ENCODE assay signal across 18 cellular contexts in the genomic region with DNA sequence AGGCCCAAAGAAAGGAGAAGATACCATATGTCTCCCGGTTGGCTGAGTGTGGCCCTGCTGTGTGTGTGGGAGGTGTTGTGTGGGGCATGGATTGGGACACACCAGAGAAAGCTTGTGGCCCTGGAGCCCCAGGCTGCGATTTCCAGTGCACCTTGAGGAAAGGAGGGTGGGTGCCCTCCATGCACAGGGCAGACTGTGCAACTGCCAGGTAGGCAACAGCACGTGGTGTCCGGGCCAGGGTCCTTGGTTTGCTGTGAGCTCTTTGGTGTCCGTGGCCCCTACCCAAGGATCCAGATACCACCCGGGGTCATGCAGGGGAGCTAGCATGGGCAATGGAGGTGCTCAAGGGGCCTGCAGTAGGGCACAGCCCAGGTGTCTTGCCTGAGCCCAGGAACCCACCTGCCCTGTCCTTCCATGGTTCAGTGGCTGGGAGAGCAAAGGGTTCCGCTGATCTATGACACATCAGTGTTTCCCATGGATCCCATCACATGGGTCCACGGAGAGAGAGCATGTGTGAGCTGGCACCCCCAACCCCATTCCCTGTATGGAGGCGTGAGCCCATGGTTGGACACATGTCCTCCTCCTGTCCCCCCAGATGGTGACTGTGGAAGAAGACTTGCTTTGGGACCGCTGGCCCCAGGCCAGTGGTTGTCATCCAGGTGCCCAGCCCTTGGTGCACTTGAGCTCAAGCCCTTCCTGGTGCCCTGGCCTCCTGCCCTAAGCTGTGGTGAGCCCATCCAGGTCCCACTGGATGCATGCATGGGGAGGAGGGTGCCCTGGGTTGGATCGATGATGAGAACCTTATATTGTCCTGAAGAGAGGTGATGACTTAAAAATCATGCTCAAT.
DNase-seq lines count a peak whose midpoint lies in the region; ATAC-seq and TF ChIP-seq lines count a peak whose summit lies in the region.
"Had no signal": no experiment of that assay in that cellular context is flagged by ENCODE, and none has a peak within 500 bp of the region (broad histone marks: within the 10 kb centered on the region; RNA-seq: fewer than 3 reads in every experiment).

No MANE protein-coding gene starts in this region.

- no peak for TF ChIP-seq CTCF in CD14-positive monocyte (IDR thresholded peaks at IDR 0.05)
- TF ChIP-seq CTCF in WERI-Rb-1 (IDR thresholded peaks at IDR 0.05; ENCODE audit: low read depth, low read length), result no peak
- no peak for TF ChIP-seq CTCF in ovary (IDR thresholded peaks at IDR 0.05)

- no peak for TF ChIP-seq EP300 in ovary (IDR thresholded peaks at IDR 0.05)

- H3K4me3 ChIP-seq in WERI-Rb-1 (ENCODE audit: low read depth, low read length), result no peak overlapping the region
- no peak overlapping the region for H3K4me3 ChIP-seq in ovary

- no peak overlapping the region for H3K27ac Mint-ChIP-seq in CD14-positive monocyte
- H3K27ac Mint-ChIP-seq: activated naive CD4-positive, alpha-beta T cell treated with anti-CD3 and anti-CD28 coated beads, Interleukin-2, amount 50 U/mL, for 24 hours had no signal

- no peaks in the 10 kb centered on the region for H3K4me1 Mint-ChIP-seq in CD14-positive monocyte
- H3K4me1 Mint-ChIP-seq: activated naive CD4-positive, alpha-beta T cell treated with anti-CD3 and anti-CD28 coated beads, Interleukin-2, amount 50 U/mL, for 24 hours had no signal

- no peak for TF ChIP-seq POLR2A in ovary (IDR thresholded peaks at IDR 0.05)

- H3K36me3 ChIP-seq in WERI-Rb-1 (no peaks in the 10 kb centered on the region), ovary (no peaks in the 10 kb centered on the region)

- peak; percentile 30 for DNase-seq in CD14-positive monocyte (ENCODE audit: low spot score)
- DNase-seq in WERI-Rb-1, result peak; percentile 3
- DNase-seq in cardiac septum (ENCODE audit: low spot score), result peak; percentile 53
- DNase-seq in ovary, result peak in 4 of 5 donors; percentile 1 to 14 (median 10)
- no peak for DNase-seq in activated CD4-positive, alpha-beta T cell treated with anti-CD3 and anti-CD28 coated beads for 4 hours
- no peak for DNase-seq in DMS153 treated with DMSO at 0.1 percent for 48 hours (lab: John Stamatoyannopoulos, UW; ENCODE audit: unreplicated experiment)
- DNase-seq: activated CD4-positive, alpha-beta T cell treated with anti-CD3 and anti-CD28 coated beads, Interleukin-2, amount 50 U/mL, for 1 hour; DMS79; hippocampal formation; mesendoderm; NCI-H1436 treated with DMSO at 0.1 percent for 48 hours; NCI-H510A treated with DMSO at 0.1 percent for 48 hours had no signal

- H3K9me3 ChIP-seq in WERI-Rb-1 (ENCODE audit: severe bottlenecking) (peaks cover 25% of the 10 kb centered on the region), ovary (peaks cover 0 to 4% of the 10 kb centered on the region in 2 donors)

- H3K27me3 Mint-ChIP-seq in CD14-positive monocyte (ENCODE audit: low read depth in 3 of 3), result peaks cover 0 to 5% (median 1%) of the 10 kb centered on the region in 3 donors
- H3K27me3 Mint-ChIP-seq: activated naive CD4-positive, alpha-beta T cell treated with anti-CD3 and anti-CD28 coated beads, Interleukin-2, amount 50 U/mL, for 24 hours had no signal

- no peak overlapping the region for H3K4me3 Mint-ChIP-seq in CD14-positive monocyte
- H3K4me3 Mint-ChIP-seq: activated naive CD4-positive, alpha-beta T cell treated with anti-CD3 and anti-CD28 coated beads, Interleukin-2, amount 50 U/mL, for 24 hours had no signal

- H3K27ac ChIP-seq in WERI-Rb-1, result no peak overlapping the region
- H3K27ac ChIP-seq in ovary, result no peak overlapping the region
- H3K27ac ChIP-seq: KMS-11, parathyroid adenoma had no signal

- H3K27me3 ChIP-seq in WERI-Rb-1 (ENCODE audit: insufficient read depth, low read depth, severe bottlenecking) (peaks cover 56% of the 10 kb centered on the region), ovary (no peaks in the 10 kb centered on the region)

- H3K4me1 ChIP-seq in ovary (ENCODE audit: insufficient read depth), result no peaks in the 10 kb centered on the region
- H3K4me1 ChIP-seq: parathyroid adenoma had no signal

- peaks cover 50 to 100% (median 96%) of the 10 kb centered on the region in 7 donors for H3K9me3 Mint-ChIP-seq in CD14-positive monocyte

- 81 to 82% (median 81%) methylated on average over 11 of the region's 11 CpGs for WGBS in ovary, 3 donors

- intact Hi-C loops in CD14-positive monocyte (cut with micrococcal nuclease) (no loop called here), cardiac septum (cut with DNase I) (no loop called here), ovary (cut with DNase I) (no loop called here)

- H3K36me3 Mint-ChIP-seq in CD14-positive monocyte, result no peaks in the 10 kb centered on the region

- ATAC-seq in HG02970 (IDR thresholded peaks at IDR 0.05; ENCODE audit: low FRiP score, unreplicated experiment) (no peak), GM21717 (IDR thresholded peaks at IDR 0.05; ENCODE audit: unreplicated experiment) (no peak)
- ATAC-seq: Panc1 had no signal

Comparison
In these comparisons a context has a peak if more than half of its experiments do, and no peak if none do; other contexts are left out.
1. DNase-seq: peak in CD14-positive monocyte (single experiment), WERI-Rb-1 (single experiment), cardiac septum (single experiment) and ovary (4 of 5); none in activated CD4-positive, alpha-beta T cell treated with anti-CD3 and anti-CD28 coated beads for 4 hours (0 of 2) and DMS153 treated with DMSO at 0.1 percent for 48 hours (single experiment).